25 cellular contexts compared by ENCODE assay signal in the genomic region with DNA sequence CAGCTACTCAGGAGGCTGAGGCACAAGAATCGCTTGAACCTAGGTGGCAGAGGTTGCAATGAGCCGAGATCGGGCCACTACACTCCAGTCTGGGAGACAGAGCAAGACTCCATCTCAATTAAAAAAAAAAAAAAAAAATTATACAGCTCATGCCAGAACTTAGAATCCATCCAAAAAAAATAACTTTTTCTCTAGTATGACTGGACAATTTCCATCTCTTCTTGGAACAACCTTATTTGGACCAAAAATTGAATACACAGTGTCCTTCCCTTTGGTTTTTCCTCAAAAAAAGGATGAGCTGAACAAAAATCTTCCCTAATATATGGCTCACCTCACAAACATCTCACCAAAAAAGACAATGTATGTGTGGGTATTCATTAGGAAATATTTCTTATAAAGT.
DNase-seq lines count a peak whose midpoint lies in the region; ATAC-seq and TF ChIP-seq lines count a peak whose summit lies in the region.
"Had no signal": no experiment of that assay in that cellular context is flagged by ENCODE, and none has a peak within 500 bp of the region (broad histone marks: within the 10 kb centered on the region; RNA-seq: fewer than 3 reads in every experiment).

No MANE protein-coding gene starts in this region.

- TF ChIP-seq CTCF in left ventricle myocardium inferior (IDR thresholded peaks at IDR 0.05; ENCODE audit: borderline replicate concordance) (no peak), tibial nerve (IDR thresholded peaks at IDR 0.05) (no peak)

- no peak overlapping the region for H2BK15ac ChIP-seq in mesenchymal stem cell (ENCODE audit: low read depth, poor library complexity, severe bottlenecking)

- no peak overlapping the region for H2AK5ac ChIP-seq in mesenchymal stem cell (ENCODE audit: low read length, severe bottlenecking)

- H3K36me3 ChIP-seq in left ventricle myocardium inferior (no peaks in the 10 kb centered on the region), mesenchymal stem cell (ENCODE audit: control insufficient read depth in 1 of 2, insufficient read depth in 2 of 2, low read depth in 1 of 2, low read length in 2 of 2) (no peaks in the 10 kb centered on the region), tibial nerve (no peaks in the 10 kb centered on the region)
- H3K36me3 ChIP-seq: BLaER1 had no signal

- H2BK12ac ChIP-seq in mesenchymal stem cell (ENCODE audit: low read length in 2 of 2): no peak overlapping the region

- H4K91ac ChIP-seq in mesenchymal stem cell (ENCODE audit: low read length): no peak overlapping the region

- WGBS in mesenchymal stem cell: 95% methylated on average over 3 of the region's 3 CpGs
- WGBS in tibial nerve, 2 donors: 68 to 79% methylated on average over 3 of the region's 3 CpGs

- DNase-seq in Right ventricle myocardium inferior (ENCODE audit: missing footprints) (no peak), left ventricle myocardium inferior (no peak), fibroblast of gingiva (ENCODE audit: low read depth) (peak; percentile 19), mesenchymal stem cell (no peak), tibial nerve (ENCODE audit: low spot score in 2 of 2) (no peak), NCI-H187 (lab: John Stamatoyannopoulos, UW) (no peak), amniotic stem cell (lab: John Stamatoyannopoulos, UW) (no peak), NCI-H2107 treated with DMSO at 0.1 percent for 48 hours (lab: John Stamatoyannopoulos, UW; ENCODE audit: unreplicated experiment) (no peak)
- DNase-seq: ACHN; CD4-positive, alpha-beta T cell; COR-L47; DMS79; H7; HFFc6; Kasumi-1; NCI-H1092; NCI-H1436; NCI-H2029; NCI-H345; NCI-H524; NCI-H774; NK-92 treated with Interleukin-12 subunit alpha and Interleukin-12 subunit beta, amount 100 ng/mL, for 24 hours had no signal

- no peak overlapping the region for H2BK5ac ChIP-seq in mesenchymal stem cell (ENCODE audit: low read depth, low read length, poor library complexity, severe bottlenecking)

- ATAC-seq in Right ventricle myocardium inferior: peak; percentile 67
- ATAC-seq: Panc1 had no signal

- H3K4me3 ChIP-seq in left ventricle myocardium inferior (no peak overlapping the region), mesenchymal stem cell (ENCODE audit: insufficient read depth in 1 of 2, low read depth in 1 of 2, low read length in 2 of 2) (no peak overlapping the region), tibial nerve (no peak overlapping the region)
- H3K4me3 ChIP-seq: BLaER1 had no signal

- no peaks in the 10 kb centered on the region for H3K9me3 ChIP-seq in left ventricle myocardium inferior (replicated peaks)
- H3K9me3 ChIP-seq in mesenchymal stem cell (ENCODE audit: control insufficient read depth, low read length): no peaks in the 10 kb centered on the region
- H3K9me3 ChIP-seq in tibial nerve: no peaks in the 10 kb centered on the region

- H3K27ac ChIP-seq in left ventricle myocardium inferior (replicated peaks) (no peak overlapping the region), mesenchymal stem cell (ENCODE audit: low read length, poor library complexity, severe bottlenecking) (no peak overlapping the region), tibial nerve (peak overlapping the region; percentile 17 to 76 (median 53))
- H3K27ac ChIP-seq: 22Rv1, BLaER1 had no signal

- no peak overlapping the region for H3K14ac ChIP-seq in mesenchymal stem cell (ENCODE audit: low read length in 2 of 2)

- H3K27me3 ChIP-seq in left ventricle myocardium inferior (ENCODE audit: low read depth): no peaks in the 10 kb centered on the region
- no peaks in the 10 kb centered on the region for H3K27me3 ChIP-seq in mesenchymal stem cell (ENCODE audit: control insufficient read depth in 1 of 2, insufficient read depth in 1 of 2, low read length in 2 of 2)
- H3K27me3 ChIP-seq in tibial nerve: no peaks in the 10 kb centered on the region
- H3K27me3 ChIP-seq: BLaER1 had no signal

- no peak overlapping the region for H3K4ac ChIP-seq in mesenchymal stem cell (ENCODE audit: low read depth in 1 of 2, low read length in 2 of 2)

- no peak overlapping the region for H3K4me2 ChIP-seq in mesenchymal stem cell (ENCODE audit: low read length, poor library complexity, severe bottlenecking)
- H3K4me2 ChIP-seq: BLaER1 had no signal

- no peak overlapping the region for H4K8ac ChIP-seq in mesenchymal stem cell (ENCODE audit: low read length)

- H3K79me1 ChIP-seq in mesenchymal stem cell (replicated peaks; ENCODE audit: low read length, poor library complexity, severe bottlenecking): peaks cover 21% of the 10 kb centered on the region

- no peak overlapping the region for H3K23ac ChIP-seq in mesenchymal stem cell (ENCODE audit: low read length in 2 of 2)

- H3K9ac ChIP-seq in mesenchymal stem cell (ENCODE audit: low read length): peak overlapping the region; percentile 31
- H3K9ac ChIP-seq: BLaER1 had no signal

- no peak for TF ChIP-seq POLR2A in tibial nerve (IDR thresholded peaks at IDR 0.05)

- H2AFZ ChIP-seq in mesenchymal stem cell (ENCODE audit: low read depth, low read length): no peak overlapping the region

- H3K4me1 ChIP-seq in left ventricle myocardium inferior (peaks cover 36% of the 10 kb centered on the region), mesenchymal stem cell (ENCODE audit: control insufficient read depth, insufficient read depth, low read depth, low read length) (no peaks in the 10 kb centered on the region), tibial nerve (peaks cover 0 to 43% (median 9%) of the 10 kb centered on the region in 4 donors)

- no peak overlapping the region for H3K18ac ChIP-seq in mesenchymal stem cell (ENCODE audit: low read depth in 1 of 2, low read length in 2 of 2)

- intact Hi-C loops in Right ventricle myocardium inferior (cut with DNase I): no loop called here
- intact Hi-C loops in left ventricle myocardium inferior (cut with micrococcal nuclease): no loop called here

- TF ChIP-seq EP300 in tibial nerve (IDR thresholded peaks at IDR 0.05): peak in 1 of 2 donors; percentile 52

- no peak overlapping the region for H2BK120ac ChIP-seq in mesenchymal stem cell (ENCODE audit: low read depth, low read length)

Comparison
In these comparisons a context has a peak if more than half of its experiments do, and no peak if none do; other contexts are left out.
1. H3K27ac ChIP-seq: peak in tibial nerve (4 of 4); none in left ventricle myocardium inferior (single experiment) and mesenchymal stem cell (single experiment).